In the genomic region with DNA sequence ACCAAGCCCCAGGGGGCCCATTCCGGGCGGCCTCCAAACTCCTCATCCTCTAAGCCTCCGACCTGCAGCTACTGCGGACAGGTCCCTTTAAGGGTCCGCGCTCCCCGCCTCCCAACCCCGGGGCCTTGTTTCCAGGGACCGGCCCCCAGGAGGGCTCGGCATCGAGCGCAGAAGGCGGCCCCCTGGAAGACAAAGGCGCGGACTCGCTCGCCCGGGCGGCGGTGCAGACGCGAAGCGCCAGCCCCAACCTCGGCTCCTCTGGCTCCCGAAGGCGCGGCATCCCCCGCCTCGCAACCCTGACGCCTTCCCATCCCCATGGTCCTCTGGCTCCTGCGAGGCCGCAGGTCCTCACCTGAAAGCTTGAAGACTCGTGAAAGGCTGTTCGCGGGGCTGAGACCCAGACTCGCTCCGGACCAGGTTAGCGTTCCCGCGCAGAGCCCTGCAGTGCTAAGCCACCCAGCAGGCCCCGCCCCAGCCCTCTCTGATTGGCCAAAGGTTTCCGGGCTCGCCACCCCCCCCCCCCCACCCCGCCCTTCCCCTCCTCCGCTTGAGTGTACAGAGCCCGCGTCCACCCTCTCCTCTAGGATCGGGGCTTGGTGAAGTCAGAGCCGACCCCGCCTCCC, we compare ENCODE assay signal across 8 cellular contexts. TPM values are rescaled to one million over a fixed set of nuclear protein-coding genes. Genes with fewer than 3 reads are reported as not detected.
DNase-seq lines count a peak whose midpoint lies in the region; ATAC-seq and TF ChIP-seq lines count a peak whose summit lies in the region.

A gene (minus strand): TSS at position 426 of the 623 bp plus-strand sequence.

- peaks cover 3% of the 10 kb centered on the region for H3K4me1 Mint-ChIP-seq in activated naive CD4-positive, alpha-beta T cell treated with anti-CD3 and anti-CD28 coated beads for 36 hours (ENCODE audit: low read depth)

- H3K27ac Mint-ChIP-seq in activated naive CD4-positive, alpha-beta T cell treated with anti-CD3 and anti-CD28 coated beads for 36 hours: no peak within 1 kb of the TSS

- peak within 1 kb of the TSS; percentile 72 for H3K4me3 ChIP-seq in ACC112 (ENCODE audit: low read depth, low read length)
- H3K4me3 ChIP-seq in HUES6 (ENCODE audit: low read depth, low read length): peak within 1 kb of the TSS; percentile 76
- H3K4me3 ChIP-seq in RWPE2 (ENCODE audit: severe bottlenecking): peak within 1 kb of the TSS; percentile 20
- H3K4me3 ChIP-seq in neuronal stem cell (ENCODE audit: low read length in 2 of 2): peak within 1 kb of the TSS; percentile 79 to 91
- H3K4me3 ChIP-seq in stomach smooth muscle (ENCODE audit: low read length in 2 of 2): peak within 1 kb of the TSS; percentile 19 to 68

- H2BK120ac ChIP-seq in neuronal stem cell (ENCODE audit: low read depth, low read length): no peak within 1 kb of the TSS

- peaks cover 33% of the 10 kb centered on the region for H3K27me3 Mint-ChIP-seq in activated naive CD4-positive, alpha-beta T cell treated with anti-CD3 and anti-CD28 coated beads for 36 hours (ENCODE audit: low read depth)

- peak within 1 kb of the TSS; percentile 91 for H3K18ac ChIP-seq in neuronal stem cell (ENCODE audit: low read length)

- DNase-seq in RWPE2 (ENCODE audit: low spot score): peak; percentile 47
- peak; percentile 65 for DNase-seq in activated naive CD4-positive, alpha-beta T cell treated with anti-CD3 and anti-CD28 coated beads for 36 hours
- DNase-seq in foreskin melanocyte: peak; percentile 17
- DNase-seq in neuronal stem cell (ENCODE audit: low spot score): peak; percentile 58

- peak within 1 kb of the TSS; percentile 25 for H2AFZ ChIP-seq in ACC112 (ENCODE audit: low read length, unreplicated experiment)
- H2AFZ ChIP-seq in neuronal stem cell (ENCODE audit: low read length): peak within 1 kb of the TSS; percentile 93

- H2BK12ac ChIP-seq in neuronal stem cell (ENCODE audit: low read length): no peak within 1 kb of the TSS

- H3K4me1 ChIP-seq in ACC112 (ENCODE audit: control insufficient read depth, insufficient read depth, low read length, unreplicated experiment) (no peaks in the 10 kb centered on the region), HUES6 (ENCODE audit: control insufficient read depth, insufficient read depth, low read length) (no peaks in the 10 kb centered on the region; the same call in 1 of the 2 replicates), RWPE2 (ENCODE audit: insufficient read depth, poor library complexity, severe bottlenecking) (no peaks in the 10 kb centered on the region), neuronal stem cell (ENCODE audit: control insufficient read depth in 2 of 2, insufficient read depth in 1 of 2, low read depth in 1 of 2, low read length in 2 of 2) (peaks cover 0 to 3% of the 10 kb centered on the region in 2 donors), stomach smooth muscle (ENCODE audit: control insufficient read depth, insufficient read depth, low read length) (no peaks in the 10 kb centered on the region)

- H3K36me3 Mint-ChIP-seq in activated naive CD4-positive, alpha-beta T cell treated with anti-CD3 and anti-CD28 coated beads for 36 hours (ENCODE audit: low read depth): no peaks in the 10 kb centered on the region

- peak within 1 kb of the TSS; percentile 78 for H3K4me3 Mint-ChIP-seq in activated naive CD4-positive, alpha-beta T cell treated with anti-CD3 and anti-CD28 coated beads for 36 hours

- no peak within 1 kb of the TSS for H3K27ac ChIP-seq in ACC112 (ENCODE audit: low read depth, low read length)
- H3K27ac ChIP-seq in HUES6 (ENCODE audit: low read depth, low read length): no peak within 1 kb of the TSS
- no peak within 1 kb of the TSS for H3K27ac ChIP-seq in RWPE2 (ENCODE audit: poor library complexity, severe bottlenecking)
- peak within 1 kb of the TSS; percentile 84 for H3K27ac ChIP-seq in neuronal stem cell (replicated peaks; ENCODE audit: low read length)
- H3K27ac ChIP-seq in stomach smooth muscle (ENCODE audit: low read length): no peak within 1 kb of the TSS

- no peak within 1 kb of the TSS for H2BK5ac ChIP-seq in neuronal stem cell (ENCODE audit: low read length)

- H3K4ac ChIP-seq in neuronal stem cell (ENCODE audit: low read length): no peak within 1 kb of the TSS

- H3K23ac ChIP-seq in neuronal stem cell (ENCODE audit: low read depth, low read length, poor library complexity): no peak within 1 kb of the TSS

- H4K91ac ChIP-seq in neuronal stem cell (ENCODE audit: low read depth, low read length, poor library complexity): no peak within 1 kb of the TSS

- H3K79me2 ChIP-seq in ACC112 (ENCODE audit: control insufficient read depth, insufficient read depth, low read length, unreplicated experiment): no peaks in the 10 kb centered on the region

- peak within 1 kb of the TSS; percentile 80 for H3K9ac ChIP-seq in HUES6 (ENCODE audit: low read length)
- H3K9ac ChIP-seq in neuronal stem cell (ENCODE audit: low read depth, low read length, poor library complexity): peak within 1 kb of the TSS; percentile 90
- H3K9ac ChIP-seq in stomach smooth muscle (ENCODE audit: low read length in 2 of 2): no peak within 1 kb of the TSS

- no peaks in the 10 kb centered on the region for H3K9me3 Mint-ChIP-seq in activated naive CD4-positive, alpha-beta T cell treated with anti-CD3 and anti-CD28 coated beads for 36 hours

- H2BK15ac ChIP-seq in neuronal stem cell (ENCODE audit: low read length): no peak within 1 kb of the TSS

- peaks cover 5% of the 10 kb centered on the region for H3K79me1 ChIP-seq in neuronal stem cell (ENCODE audit: low read depth, low read length)

- no CpG with 5 or more reads among the region's 50 CpGs for WGBS in neuronal stem cell (ENCODE audit: extremely low coverage in 2 of 2, insufficient read length in 2 of 2, insufficient replicate concordance in 1 of 2), 2 donors

- no peak within 1 kb of the TSS for H2AK5ac ChIP-seq in neuronal stem cell (ENCODE audit: low read depth, low read length)

- H3K4me2 ChIP-seq in neuronal stem cell (ENCODE audit: insufficient read depth, low read length, poor library complexity, severe bottlenecking): peak within 1 kb of the TSS; percentile 62

- TF ChIP-seq CTCF in RWPE2 (IDR thresholded peaks at IDR 0.05; ENCODE audit: poor library complexity, severe bottlenecking): no peak

- no peak within 1 kb of the TSS for H3K14ac ChIP-seq in neuronal stem cell (ENCODE audit: low read length)

- CTCF ChIA-PET in activated naive CD4-positive, alpha-beta T cell treated with anti-CD3 and anti-CD28 coated beads for 36 hours (lab: Charles Lee): interaction anchor here (0.7 to 0.9 kb wide), 2 partner anchors 12 to 83 kb away, joined by 3 read pairs; a partner anchor contains a TSS

- ATAC-seq in GM19372 (IDR thresholded peaks at IDR 0.05; ENCODE audit: low read depth, unreplicated experiment) (peak; percentile 90), RWPE2 (ENCODE audit: low read depth) (peak; percentile 94)

- H3K9me3 ChIP-seq in HUES6 (ENCODE audit: control insufficient read depth, insufficient read depth, low read depth, low read length) (no peaks in the 10 kb centered on the region), RWPE2 (ENCODE audit: severe bottlenecking) (no peaks in the 10 kb centered on the region), neuronal stem cell (replicated peaks in 1 of 2; ENCODE audit: control insufficient read depth in 2 of 2, insufficient read depth in 1 of 2, low read depth in 1 of 2, low read length in 2 of 2) (no peaks in the 10 kb centered on the region), stomach smooth muscle (ENCODE audit: control insufficient read depth in 2 of 2, low read length in 2 of 2) (no peaks in the 10 kb centered on the region)

- H4K8ac ChIP-seq in neuronal stem cell (ENCODE audit: low read depth, low read length): peak within 1 kb of the TSS; percentile 43

- no peaks in the 10 kb centered on the region for H3K36me3 ChIP-seq in ACC112 (ENCODE audit: insufficient read depth, low read length)
- 0 out of 2 replicates have a peak, but pooled peaks cover 9% of the 10 kb centered on the region for H3K36me3 ChIP-seq in HUES6 (ENCODE audit: control insufficient read depth, insufficient read depth, low read length)
- H3K36me3 ChIP-seq in RWPE2 (ENCODE audit: low read depth): no peaks in the 10 kb centered on the region
- H3K36me3 ChIP-seq in neuronal stem cell (replicated peaks in 1 of 2; ENCODE audit: control insufficient read depth in 2 of 2, insufficient read depth in 2 of 2, low read length in 2 of 2): peaks cover 8 to 32% of the 10 kb centered on the region in 2 donors
- H3K36me3 ChIP-seq in stomach smooth muscle (ENCODE audit: control insufficient read depth in 2 of 2, insufficient read depth in 2 of 2, low read length in 2 of 2): no peaks in the 10 kb centered on the region

- intact Hi-C loops in activated naive CD4-positive, alpha-beta T cell treated with anti-CD3 and anti-CD28 coated beads for 36 hours (cut with micrococcal nuclease): loop anchor here (2.0 to 10.0 kb wide), 6 partner anchors 86 to 442 kb away; a partner anchor contains a TSS

- H3K27me3 ChIP-seq in ACC112 (ENCODE audit: insufficient read depth, low read length): peaks cover 26% of the 10 kb centered on the region
- peaks cover 49% of the 10 kb centered on the region for H3K27me3 ChIP-seq in HUES6 (ENCODE audit: control insufficient read depth, insufficient read depth, low read length)
- peaks cover 9% of the 10 kb centered on the region for H3K27me3 ChIP-seq in RWPE2 (ENCODE audit: insufficient read depth, poor library complexity, severe bottlenecking)
- H3K27me3 ChIP-seq in neuronal stem cell (ENCODE audit: control insufficient read depth in 3 of 3, insufficient read depth in 3 of 3, low read depth in 1 of 3, low read length in 3 of 3): no peaks in the 10 kb centered on the region
- peaks cover 10 to 11% of the 10 kb centered on the region in 2 donors for H3K27me3 ChIP-seq in stomach smooth muscle (ENCODE audit: control insufficient read depth in 1 of 2, insufficient read depth in 2 of 2, low read length in 2 of 2)

RNA-seq across cellular contexts. Expression of the gene that starts here (rescaled TPM):
- total RNA-seq in activated naive CD4-positive, alpha-beta T cell treated with anti-CD3 and anti-CD28 coated beads for 36 hours: 1 to 10 TPM; 1.5 to 2.1 TPM
- polyA plus RNA-seq in neuronal stem cell (2013, experiment 1 of 2): 1,072 TPM
- polyA plus RNA-seq in neuronal stem cell (2013, experiment 2 of 2): 1,072 TPM

Comparison
In these comparisons a context has a peak if more than half of its experiments do, and no peak if none do; other contexts are left out.
1. H3K4me3 ChIP-seq: peak in every context shown above with its lines; median percentile 85 in neuronal stem cell; 76 in HUES6; 72 in ACC112; 44 in stomach smooth muscle; 20 in RWPE2.
2. H3K9ac ChIP-seq: peak in HUES6 (single experiment) and neuronal stem cell (single experiment); none in stomach smooth muscle (0 of 2).
3. Peak in every context shown above with its lines, with median percentiles within 50 percentile points of each other: DNase-seq.